Comparison of ENCODE assay signal across 17 cellular contexts in genomic region chr18:21309248-21309647, GRCh38.
"Had no signal": no experiment of that assay in that cellular context is flagged by ENCODE, and none has a peak within 500 bp of the region (broad histone marks: within the 10 kb centered on the region; RNA-seq: fewer than 3 reads in every experiment).

No MANE protein-coding gene starts in this region.

- ATAC-seq: naive thymus-derived CD4-positive, alpha-beta T cell; sciatic nerve; stimulated activated memory B cell treated with anti-CD40 and anti-IgM and Interleukin-4, amounts not matched to agents 10 μg/mL and 1 μg/mL and 100 μg/mL, for 72 hours had no signal

- H3K4me1 ChIP-seq: colonic mucosa, spleen, tibial nerve had no signal

- H3K27ac ChIP-seq: colonic mucosa, ovary, spleen, tibial nerve had no signal

- H3K9me3 ChIP-seq: colonic mucosa, ovary, testis, tibial nerve had no signal

- H3K4me3 ChIP-seq: colonic mucosa, ovary, spleen, testis, tibial nerve had no signal

- H3K36me3 ChIP-seq: colonic mucosa, ovary, spleen, tibial nerve had no signal

- DNase-seq: colonic mucosa; dermis blood vessel endothelial cell; effector CD4-positive, alpha-beta T cell; endodermal cell; erythroblast; immature natural killer cell; mesendoderm; naive thymus-derived CD4-positive, alpha-beta T cell; ovary; spleen; stimulated activated CD4-positive, alpha-beta T cell treated with anti-CD3 and anti-CD28 coated beads, Interleukin-15, amount 100 ng/mL, for 24 hours; stimulated activated CD4-positive, alpha-beta T cell treated with anti-CD3 and anti-CD28 coated beads, Interleukin-1b, Interleukin-23, amount 100 ng/mL, for 48 hours; stimulated activated CD4-positive, alpha-beta T cell treated with anti-CD3 and anti-CD28 coated beads, Interleukin-4, amount 100 ng/mL, for 24 hours; testis had no signal
